6 cellular contexts compared by ENCODE assay signal in genomic region chr5:118711727-118712126, GRCh38.
"Had no signal": no experiment of that assay in that cellular context is flagged by ENCODE, and none has a peak within 500 bp of the region (broad histone marks: within the 10 kb centered on the region; RNA-seq: fewer than 3 reads in every experiment).

No MANE protein-coding gene starts in this region.

- ATAC-seq: GM23338, HCT116, K562 had no signal

- H3K4me3 ChIP-seq: GM23338, HAP-1, K562 had no signal

- DNase-seq: HFFc6, IMR-90 had no signal

- H3K4me1 Mint-ChIP-seq: GM23338 had no signal

- H3K4me2 ChIP-seq: GM23338 had no signal

- H2AFZ ChIP-seq: GM23338 had no signal

- H3K4me3 Mint-ChIP-seq: GM23338, HFFc6 had no signal

- H3K36me3 ChIP-seq: HAP-1 had no signal

- H3K27ac Mint-ChIP-seq: GM23338, HFFc6 had no signal

- H3K4me1 ChIP-seq: HAP-1 had no signal

- H3K9me3 ChIP-seq: HAP-1 had no signal
